Comparison of ENCODE assay signal across 9 cellular contexts in genomic region chr19:6674868-6675305, GRCh38. TPM values are rescaled to one million over a fixed set of nuclear protein-coding genes. Genes with fewer than 3 reads are reported as not detected.
DNase-seq lines count a peak whose midpoint lies in the region; ATAC-seq and TF ChIP-seq lines count a peak whose summit lies in the region.
"Had no signal": no experiment of that assay in that cellular context is flagged by ENCODE, and none has a peak within 500 bp of the region (broad histone marks: within the 10 kb centered on the region; RNA-seq: fewer than 3 reads in every experiment).

No MANE protein-coding gene starts in this region.

- peaks cover 3% of the 10 kb centered on the region for H3K27me3 Mint-ChIP-seq in activated CD4-positive, alpha-beta T cell treated with anti-CD3 and anti-CD28 coated beads, Interleukin-2, amount 10 ng/mL, durations not matched to agents 24 days and 14 days
- H3K27me3 Mint-ChIP-seq in naive B cell: peaks cover 29 to 67% (median 66%) of the 10 kb centered on the region in 3 donors

- H3K36me3 Mint-ChIP-seq in activated CD4-positive, alpha-beta T cell treated with anti-CD3 and anti-CD28 coated beads, Interleukin-2, amount 10 ng/mL, durations not matched to agents 24 days and 14 days (ENCODE audit: low read depth): peaks cover 15% of the 10 kb centered on the region
- H3K36me3 Mint-ChIP-seq in naive B cell: peaks cover 0 to 4% of the 10 kb centered on the region in 2 donors

- peak overlapping the region; percentile 93 for H3K27ac Mint-ChIP-seq in activated CD4-positive, alpha-beta T cell treated with anti-CD3 and anti-CD28 coated beads, Interleukin-2, amount 10 ng/mL, durations not matched to agents 24 days and 14 days
- no peak overlapping the region for H3K27ac Mint-ChIP-seq in naive B cell
- H3K27ac Mint-ChIP-seq: nephron had no signal

- H3K4me3 ChIP-seq in sigmoid colon: no peak overlapping the region

- peaks cover 0 to under 1% (median under 1%) of the 10 kb centered on the region in 4 donors for H3K9me3 ChIP-seq in sigmoid colon

- peak overlapping the region; percentile 71 for H3K4me3 Mint-ChIP-seq in activated CD4-positive, alpha-beta T cell treated with anti-CD3 and anti-CD28 coated beads, Interleukin-2, amount 10 ng/mL, durations not matched to agents 24 days and 14 days
- H3K4me3 Mint-ChIP-seq in naive B cell: peak overlapping the region in 1 of 8 donors; percentile 33
- H3K4me3 Mint-ChIP-seq: nephron had no signal

- H3K9me3 Mint-ChIP-seq in activated CD4-positive, alpha-beta T cell treated with anti-CD3 and anti-CD28 coated beads, Interleukin-2, amount 10 ng/mL, durations not matched to agents 24 days and 14 days: peaks cover 14% of the 10 kb centered on the region
- peaks cover 0 to 5% (median 4%) of the 10 kb centered on the region in 7 donors for H3K9me3 Mint-ChIP-seq in naive B cell

- no peak for TF ChIP-seq EP300 in sigmoid colon (IDR thresholded peaks at IDR 0.05)

- intact Hi-C loops in activated CD4-positive, alpha-beta T cell treated with anti-CD3 and anti-CD28 coated beads, Interleukin-2, amount 10 ng/mL, durations not matched to agents 24 days and 14 days (cut with micrococcal nuclease): loop anchor here (1.0 to 2.0 kb wide), 4 partner anchors 14 to 188 kb away; partner anchors contain the start of gene GPR108
- intact Hi-C loops in sigmoid colon (cut with DNase I): no loop called here

- no peak for TF ChIP-seq CTCF in sigmoid colon (IDR thresholded peaks at IDR 0.05)

- TF ChIP-seq POLR2A in sigmoid colon (IDR thresholded peaks at IDR 0.05): no peak

- peak; percentile 45 for ATAC-seq in GM19438 (IDR thresholded peaks at IDR 0.05; ENCODE audit: low read depth, unreplicated experiment)
- peak; percentile 23 to 30 for ATAC-seq in naive B cell (ENCODE audit: low read depth in 2 of 2)

- no peaks in the 10 kb centered on the region for H3K4me1 ChIP-seq in sigmoid colon

- WGBS in sigmoid colon, 2 donors: 18 to 66% methylated on average over 8 of the region's 8 CpGs

- no peak overlapping the region for H3K27ac ChIP-seq in sigmoid colon

- H3K36me3 ChIP-seq in sigmoid colon: no peaks in the 10 kb centered on the region

- peaks cover 67% of the 10 kb centered on the region for H3K4me1 Mint-ChIP-seq in activated CD4-positive, alpha-beta T cell treated with anti-CD3 and anti-CD28 coated beads, Interleukin-2, amount 10 ng/mL, durations not matched to agents 24 days and 14 days
- peaks cover 18 to 24% (median 19%) of the 10 kb centered on the region in 3 donors for H3K4me1 Mint-ChIP-seq in naive B cell
- H3K4me1 Mint-ChIP-seq: nephron had no signal

- peak; percentile 91 for DNase-seq in AG20443 (ENCODE audit: low spot score)
- DNase-seq in Kasumi-1 (lab: John Stamatoyannopoulos, UW): peak; percentile 88 to 96
- DNase-seq in activated CD4-positive, alpha-beta T cell treated with anti-CD3 and anti-CD28 coated beads, Interleukin-2, amount 10 ng/mL, durations not matched to agents 24 days and 14 days: peak; percentile 95
- peak; percentile 70 for DNase-seq in dermis blood vessel endothelial cell
- DNase-seq in naive B cell: no peak
- DNase-seq in stromal cell of bone marrow (ENCODE audit: low read depth): peak; percentile 56
- no peak for DNase-seq in sigmoid colon

- H3K27me3 ChIP-seq in sigmoid colon: peaks cover 0 to 14% (median 0%) of the 10 kb centered on the region in 3 donors

RNA-seq across cellular contexts. Expression of gene TNFSF14, which starts 4.9 kb away (rescaled TPM):
- 172 and 173 TPM in 2 replicates for total RNA-seq in activated CD4-positive, alpha-beta T cell treated with anti-CD3 and anti-CD28 coated beads, Interleukin-2, amount 10 ng/mL, durations not matched to agents 24 days and 14 days
- total RNA-seq in dermis blood vessel endothelial cell (not detected in 2 replicates), sigmoid colon (1 to 10 TPM in 1 of 4 donors, under 1 TPM in 2, not detected in 1; under 0.01 to 2.0 (median 0.41) TPM)
- polyA plus RNA-seq in naive B cell (ENCODE audit: low read depth in 6 of 6) (under 1 TPM in 1 of 6 donors, not detected in 5; 0.29 TPM), sigmoid colon (1 to 10 TPM in 1 of 3 donors, not detected in 2; 2.8 TPM)

RNA-seq across cellular contexts. Expression of gene C3, which starts 45.6 kb away (rescaled TPM):
- total RNA-seq in activated CD4-positive, alpha-beta T cell treated with anti-CD3 and anti-CD28 coated beads, Interleukin-2, amount 10 ng/mL, durations not matched to agents 24 days and 14 days: 4.8 and 5.3 TPM in 2 replicates
- total RNA-seq in dermis blood vessel endothelial cell (5.4 and 33.5 TPM in 2 replicates), sigmoid colon (1,000 to 10,000 TPM in 1 of 4 donors, 100 to 1,000 TPM in 3; 317 to 1,284 (median 452) TPM)
- polyA plus RNA-seq in naive B cell (ENCODE audit: low read depth in 6 of 6) (not detected), sigmoid colon (100 to 1,000 TPM in 1 of 3 donors, 10 to 100 TPM in 1, 1 to 10 TPM in 1; 9.0 to 313 (median 66.7) TPM)

Comparison
In these comparisons a context has a peak if more than half of its experiments do, and no peak if none do; other contexts are left out.
1. DNase-seq: peak in AG20443 (single experiment), Kasumi-1 (2 of 2), activated CD4-positive, alpha-beta T cell treated with anti-CD3 and anti-CD28 coated beads, Interleukin-2, amount 10 ng/mL, durations not matched to agents 24 days and 14 days (single experiment), dermis blood vessel endothelial cell (single experiment) and stromal cell of bone marrow (single experiment); none in naive B cell (single experiment) and sigmoid colon (single experiment).
2. RNA of gene TNFSF14, which starts 4.9 kb away (total RNA-seq): 172 to 173 TPM in activated CD4-positive, alpha-beta T cell treated with anti-CD3 and anti-CD28 coated beads, Interleukin-2, amount 10 ng/mL, durations not matched to agents 24 days and 14 days; under 0.01 to 2.0 TPM in sigmoid colon and not detected in dermis blood vessel endothelial cell; every median in the first group is over 10 times any median in the second.